In the genomic region with DNA sequence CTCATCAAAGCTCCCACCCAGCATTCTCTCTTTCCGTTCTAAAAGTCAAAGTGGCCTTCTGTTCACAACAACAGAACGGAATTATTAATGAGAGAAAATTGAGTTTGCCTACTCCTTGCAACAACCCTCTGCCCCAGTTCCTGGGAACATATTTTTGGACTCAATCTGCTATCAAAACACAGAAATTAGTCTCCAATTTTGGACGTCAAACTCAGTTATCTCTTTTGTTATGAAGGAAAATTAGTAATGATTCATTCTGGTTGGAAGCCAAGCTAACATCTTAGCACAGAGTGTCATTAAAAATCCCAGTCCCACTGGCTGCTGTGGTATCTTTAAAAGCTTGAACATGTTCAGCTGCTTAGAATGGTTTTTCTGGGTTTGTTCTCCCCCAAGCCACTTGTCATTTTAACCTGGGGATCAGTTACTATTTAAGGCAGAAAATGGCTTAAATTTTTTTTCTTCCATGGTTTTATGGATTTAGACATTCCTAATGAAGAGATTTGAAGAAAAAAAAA, we compare ENCODE assay signal across 30 cellular contexts.
"Had no signal": no experiment of that assay in that cellular context is flagged by ENCODE, and none has a peak within 500 bp of the region (broad histone marks: within the 10 kb centered on the region; RNA-seq: fewer than 3 reads in every experiment).

No MANE protein-coding gene starts in this region.

- ATAC-seq: activated naive CD4-positive, alpha-beta T cell treated with anti-CD3 and anti-CD28 coated beads, Interleukin-2, amount 50 U/mL, for 72 hours; activated T-cell treated with anti-CD3 and anti-CD28 coated beads, Interleukin-2, amount 50 U/mL, for 4 hours; body of pancreas; Panc1 had no signal

- DNase-seq: activated B cell treated with CpG ODN at 0.5 μM for 24 hours; activated CD4-positive, alpha-beta memory T cell treated with anti-CD3 and anti-CD28 coated beads for 36 hours; activated CD4-positive, alpha-beta T cell treated with anti-CD3 and anti-CD28 coated beads for 4 hours; activated CD4-positive, alpha-beta T cell treated with anti-CD3 and anti-CD28 coated beads, Interleukin-2, amount 50 U/mL, for 1 hour; activated CD4-positive, CD25-positive, alpha-beta regulatory T cell treated with anti-CD3 and anti-CD28 coated beads, Interleukin-2, amount 50 U/mL, for 72 hours; activated CD8-positive, alpha-beta memory T cell treated with anti-CD3 and anti-CD28 coated beads, Interleukin-2, amount 50 U/mL, for 4 hours; activated gamma-delta T cell treated with Interleukin-2 at 50 U/mL for 16 hours; activated naive CD4-positive, alpha-beta T cell treated with anti-CD3 and anti-CD28 coated beads for 36 hours; activated T-cell treated with anti-CD3 and anti-CD28 coated beads for 4 hours; activated T-cell treated with anti-CD3 and anti-CD28 coated beads, Interleukin-2, amount 50 U/mL, for 4 hours; adrenal gland; body of pancreas; cerebellar nuclear complex; MM.1S; MV-4-11; NCI-H1092; NCI-H1417 treated with DMSO at 0.1 percent for 48 hours; NCI-H187 treated with DMSO at 0.1 percent for 48 hours; NCI-H2081; NCI-H2171 treated with DMSO at 0.1 percent for 48 hours; NCI-H345; NCI-H510A treated with DMSO at 0.1 percent for 48 hours; NCI-H526 treated with DMSO at 0.1 percent for 48 hours; SHP77 treated with DMSO at 0.1 percent for 48 hours; SW 1271; T-helper 1 cell; T-helper 2 cell; T-helper 9 cell had no signal
